24 cellular contexts compared by ENCODE assay signal in genomic region chr10:57754803-57755202, GRCh38.
"Had no signal": no experiment of that assay in that cellular context is flagged by ENCODE, and none has a peak within 500 bp of the region (broad histone marks: within the 10 kb centered on the region; RNA-seq: fewer than 3 reads in every experiment).

No MANE protein-coding gene starts in this region.

- H3K9me3 ChIP-seq: SK-N-SH had no signal

- H3K9ac ChIP-seq: KMS-11, SK-N-SH had no signal

- DNase-seq: Kasumi-1, MM.1S, NCI-H1105, NCI-H1417, NCI-H1436 treated with DMSO at 0.1 percent for 48 hours, NCI-H1694, NCI-H187 treated with DMSO at 0.1 percent for 48 hours, NCI-H2029 treated with DMSO at 0.1 percent for 48 hours, NCI-H2171, NCI-H226, NCI-H446, NCI-H510A, NCI-H524 treated with DMSO at 0.1 percent for 48 hours, NCI-H69, NCI-H774, RPMI8226, SHP77, SK-N-SH, SW 1271 had no signal

- H3K4me3 ChIP-seq: K562 had no signal

- H3K4me2 ChIP-seq: KMS-11, SK-N-SH had no signal

- FAIRE-seq: HTR-8/SVneo, K562, RCC 7860 had no signal

- ATAC-seq: K562 had no signal

- H3K27ac ChIP-seq: HL-60, KMS-11 had no signal
